ENCODE assay signal across 27 cellular contexts in genomic region chr1:228791782-228792181, GRCh38.
"Had no signal": no experiment of that assay in that cellular context is flagged by ENCODE, and none has a peak within 500 bp of the region (broad histone marks: within the 10 kb centered on the region; RNA-seq: fewer than 3 reads in every experiment).

No MANE protein-coding gene starts in this region.

- H3K27ac ChIP-seq: body of pancreas, epithelial cell of prostate, esophagus squamous epithelium had no signal

- H3K9me3 ChIP-seq: body of pancreas, esophagus squamous epithelium had no signal

- H3K36me3 Mint-ChIP-seq: activated CD4-positive, alpha-beta memory T cell treated with anti-CD3 and anti-CD28 coated beads for 36 hours; activated CD8-positive, alpha-beta memory T cell treated with anti-CD3 and anti-CD28 coated beads, Interleukin-2, amount 10 ng/mL, durations not matched to agents 7 days and 5 days had no signal

- H3K27ac Mint-ChIP-seq: activated CD4-positive, alpha-beta memory T cell treated with anti-CD3 and anti-CD28 coated beads for 36 hours; activated CD4-positive, alpha-beta T cell treated with anti-CD3 and anti-CD28 coated beads for 36 hours; activated CD4-positive, alpha-beta T cell treated with anti-CD3 and anti-CD28 coated beads, Interleukin-2, amount 10 ng/mL, durations not matched to agents 24 days and 14 days; activated CD8-positive, alpha-beta memory T cell treated with anti-CD3 and anti-CD28 coated beads, Interleukin-2, amount 10 ng/mL, durations not matched to agents 7 days and 5 days; activated naive CD4-positive, alpha-beta T cell treated with anti-CD3 and anti-CD28 coated beads, Interleukin-2, amount 10 ng/mL, durations not matched to agents 7 days and 5 days; activated naive CD4-positive, alpha-beta T cell treated with anti-CD3 and anti-CD28 coated beads, Interleukin-2, amount 50 U/mL, for 72 hours; activated T-helper 1 cell treated with anti-CD3 and anti-CD28 coated beads, Interleukin-12 subunit alpha, Interleukin-12 subunit beta, Interleukin-2, Interleukin-4 antibody, amounts not matched to agents 30 ng/mL and 10 ng/mL and 1 ng/mL, durations not matched to agents 14 hours and 24 hours and 36 hours; activated T-helper 2 cell treated with anti-CD3 and anti-CD28 coated beads, Interferon-gamma antibody, Interleukin-2, Interleukin-4, amounts not matched to agents 10 μg/mL and 5 μg/mL and 100 μg/mL, durations not matched to agents 14 hours and 24 hours and 36 hours had no signal

- ATAC-seq: activated CD4-positive, alpha-beta T cell treated with anti-CD3 and anti-CD28 coated beads for 36 hours; activated CD8-positive, alpha-beta memory T cell treated with anti-CD3 and anti-CD28 coated beads, Interleukin-2, amount 10 ng/mL, durations not matched to agents 7 days and 5 days; activated CD8-positive, alpha-beta T cell treated with anti-CD3 and anti-CD28 coated beads, Interleukin-2, amount 10 ng/mL, durations not matched to agents 7 days and 5 days; activated naive CD4-positive, alpha-beta T cell treated with anti-CD3 and anti-CD28 coated beads, Interleukin-2, amount 50 U/mL, for 72 hours; body of pancreas had no signal

- H3K27me3 Mint-ChIP-seq: activated CD4-positive, alpha-beta memory T cell treated with anti-CD3 and anti-CD28 coated beads for 36 hours; activated CD4-positive, alpha-beta T cell treated with anti-CD3 and anti-CD28 coated beads for 36 hours; activated CD4-positive, alpha-beta T cell treated with anti-CD3 and anti-CD28 coated beads, Interleukin-2, amount 10 ng/mL, durations not matched to agents 24 days and 14 days; activated naive CD4-positive, alpha-beta T cell treated with anti-CD3 and anti-CD28 coated beads, Interleukin-2, amount 10 ng/mL, durations not matched to agents 7 days and 5 days had no signal

- H3K4me3 ChIP-seq: body of pancreas, esophagus squamous epithelium had no signal

- H3K4me1 ChIP-seq: body of pancreas, esophagus squamous epithelium had no signal

- H3K36me3 ChIP-seq: esophagus squamous epithelium had no signal

- H3K4me3 Mint-ChIP-seq: activated CD4-positive, alpha-beta memory T cell treated with anti-CD3 and anti-CD28 coated beads for 36 hours; activated CD4-positive, alpha-beta T cell treated with anti-CD3 and anti-CD28 coated beads for 36 hours; activated CD4-positive, alpha-beta T cell treated with anti-CD3 and anti-CD28 coated beads, Interleukin-2, amount 10 ng/mL, durations not matched to agents 24 days and 14 days; activated CD8-positive, alpha-beta memory T cell treated with anti-CD3 and anti-CD28 coated beads, Interleukin-2, amount 10 ng/mL, durations not matched to agents 7 days and 5 days; activated CD8-positive, alpha-beta T cell treated with anti-CD3 and anti-CD28 coated beads, Interleukin-2, amount 10 ng/mL, durations not matched to agents 7 days and 5 days; activated naive CD4-positive, alpha-beta T cell treated with anti-CD3 and anti-CD28 coated beads, Interleukin-2, amount 10 ng/mL, durations not matched to agents 7 days and 5 days; activated T-helper 1 cell treated with anti-CD3 and anti-CD28 coated beads, Interleukin-12 subunit alpha, Interleukin-12 subunit beta, Interleukin-2, Interleukin-4 antibody, amounts not matched to agents 30 ng/mL and 10 ng/mL and 1 ng/mL, durations not matched to agents 14 hours and 24 hours and 36 hours had no signal

- DNase-seq: activated CD4-positive, alpha-beta memory T cell treated with anti-CD3 and anti-CD28 coated beads for 36 hours; activated CD4-positive, alpha-beta T cell treated with anti-CD3 and anti-CD28 coated beads for 36 hours; activated CD4-positive, alpha-beta T cell treated with anti-CD3 and anti-CD28 coated beads, Interleukin-2, amount 10 ng/mL, durations not matched to agents 24 days and 14 days; activated CD4-positive, CD25-positive, alpha-beta regulatory T cell; activated CD4-positive, CD25-positive, alpha-beta regulatory T cell treated with anti-CD3 and anti-CD28 coated beads, Interleukin-2, amount 50 U/mL, for 72 hours; activated CD8-positive, alpha-beta memory T cell treated with anti-CD3 and anti-CD28 coated beads, Interleukin-2, amount 10 ng/mL, durations not matched to agents 7 days and 5 days; activated CD8-positive, alpha-beta memory T cell treated with anti-CD3 and anti-CD28 coated beads, Interleukin-2, amount 50 U/mL, for 4 hours; activated CD8-positive, alpha-beta T cell treated with anti-CD3 and anti-CD28 coated beads, Interleukin-2, amount 10 ng/mL, durations not matched to agents 7 days and 5 days; activated gamma-delta T cell; activated naive CD4-positive, alpha-beta T cell; activated naive CD4-positive, alpha-beta T cell treated with anti-CD3 and anti-CD28 coated beads, Interleukin-2, amount 10 ng/mL, durations not matched to agents 7 days and 5 days; activated T-cell treated with anti-CD3 and anti-CD28 coated beads, Interleukin-2, amount 50 U/mL, for 1 hour; activated T-cell treated with anti-CD3 and anti-CD28 coated beads, Interleukin-2, amount 50 U/mL, for 48 hours; amniotic stem cell; anterior cingulate cortex; body of pancreas; caudate nucleus; cortex of kidney; effector CD8-positive, alpha-beta T cell; esophagus squamous epithelium; foreskin melanocyte; head of caudate nucleus; hypothalamus had no signal

- H3K27me3 ChIP-seq: body of pancreas, esophagus squamous epithelium had no signal

- H3K9me3 Mint-ChIP-seq: activated CD4-positive, alpha-beta memory T cell treated with anti-CD3 and anti-CD28 coated beads for 36 hours; activated naive CD4-positive, alpha-beta T cell treated with anti-CD3 and anti-CD28 coated beads, Interleukin-2, amount 10 ng/mL, durations not matched to agents 7 days and 5 days; activated T-helper 1 cell treated with anti-CD3 and anti-CD28 coated beads, Interleukin-12 subunit alpha, Interleukin-12 subunit beta, Interleukin-2, Interleukin-4 antibody, amounts not matched to agents 30 ng/mL and 10 ng/mL and 1 ng/mL, durations not matched to agents 14 hours and 24 hours and 36 hours; activated T-helper 2 cell treated with anti-CD3 and anti-CD28 coated beads, Interferon-gamma antibody, Interleukin-2, Interleukin-4, amounts not matched to agents 10 μg/mL and 5 μg/mL and 100 μg/mL, durations not matched to agents 14 hours and 24 hours and 36 hours had no signal
